ENCODE assay signal across 28 cellular contexts in genomic region chr2:88836351-88836750, GRCh38.
"Had no signal": no experiment of that assay in that cellular context is flagged by ENCODE, and none has a peak within 500 bp of the region (broad histone marks: within the 10 kb centered on the region; RNA-seq: fewer than 3 reads in every experiment).

No MANE protein-coding gene starts in this region.

- H3K4me3 ChIP-seq: body of pancreas, cardiac muscle cell, esophagus squamous epithelium, gastrocnemius medialis, ovary, prostate gland, testis, vagina had no signal

- H3K27ac ChIP-seq: body of pancreas, cardiac muscle cell, esophagus squamous epithelium, gastrocnemius medialis, neutrophil, ovary, prostate gland, testis, vagina had no signal

- H3K36me3 ChIP-seq: cardiac muscle cell, esophagus squamous epithelium, gastrocnemius medialis, neutrophil, ovary, prostate gland, vagina had no signal

- H3K27me3 ChIP-seq: body of pancreas, cardiac muscle cell, esophagus squamous epithelium, gastrocnemius medialis, neutrophil, ovary, testis, vagina had no signal

- DNase-seq: activated CD4-positive, alpha-beta T cell treated with anti-CD3 and anti-CD28 coated beads, Interleukin-2, amount 10 ng/mL, durations not matched to agents 7 days and 5 days; activated CD4-positive, CD25-positive, alpha-beta regulatory T cell treated with anti-CD3 and anti-CD28 coated beads, Interleukin-2, amount 50 U/mL, for 72 hours; activated CD8-positive, alpha-beta memory T cell treated with anti-CD3 and anti-CD28 coated beads, Interleukin-2, amount 10 ng/mL, durations not matched to agents 7 days and 5 days; activated CD8-positive, alpha-beta T cell treated with anti-CD3 and anti-CD28 coated beads for 36 hours; activated effector memory CD4-positive, alpha-beta T cell treated with anti-CD3 and anti-CD28 coated beads, Interleukin-2, amount 50 U/mL, for 16 hours; activated naive CD4-positive, alpha-beta T cell treated with anti-CD3 and anti-CD28 coated beads, Interleukin-2, amount 10 ng/mL, durations not matched to agents 7 days and 5 days; activated T-cell treated with anti-CD3 and anti-CD28 coated beads for 4 hours; anterior cingulate cortex; body of pancreas; cortex of kidney; endodermal cell; esophagus squamous epithelium; gastrocnemius medialis; hypothalamus; left ventricle myocardium superior; mammary epithelial cell; midbrain; ovary; right cardiac atrium; stimulated activated CD4-positive, alpha-beta T cell treated with anti-CD3 and anti-CD28 coated beads, Interleukin-2, amount 100 ng/mL, for 24 hours; stimulated activated naive CD4-positive, alpha-beta T cell; testis; trophoblast cell had no signal

- ATAC-seq: activated CD8-positive, alpha-beta memory T cell treated with anti-CD3 and anti-CD28 coated beads, Interleukin-2, amount 10 ng/mL, durations not matched to agents 7 days and 5 days; activated CD8-positive, alpha-beta T cell treated with anti-CD3 and anti-CD28 coated beads for 36 hours; body of pancreas; gastrocnemius medialis; left ventricle myocardium superior; right cardiac atrium had no signal

- H3K36me3 Mint-ChIP-seq: activated CD8-positive, alpha-beta memory T cell treated with anti-CD3 and anti-CD28 coated beads, Interleukin-2, amount 10 ng/mL, durations not matched to agents 7 days and 5 days; activated naive CD4-positive, alpha-beta T cell treated with anti-CD3 and anti-CD28 coated beads, Interleukin-2, amount 10 ng/mL, durations not matched to agents 7 days and 5 days had no signal

- H3K9me3 Mint-ChIP-seq: activated CD4-positive, alpha-beta T cell treated with anti-CD3 and anti-CD28 coated beads, Interleukin-2, amount 10 ng/mL, durations not matched to agents 7 days and 5 days; activated CD8-positive, alpha-beta T cell treated with anti-CD3 and anti-CD28 coated beads for 36 hours; activated naive CD4-positive, alpha-beta T cell treated with anti-CD3 and anti-CD28 coated beads, Interleukin-2, amount 10 ng/mL, durations not matched to agents 7 days and 5 days had no signal

- H3K4me3 Mint-ChIP-seq: activated CD4-positive, alpha-beta T cell treated with anti-CD3 and anti-CD28 coated beads, Interleukin-2, amount 10 ng/mL, durations not matched to agents 7 days and 5 days; activated CD8-positive, alpha-beta memory T cell treated with anti-CD3 and anti-CD28 coated beads, Interleukin-2, amount 10 ng/mL, durations not matched to agents 7 days and 5 days; activated CD8-positive, alpha-beta T cell treated with anti-CD3 and anti-CD28 coated beads for 36 hours; activated naive CD4-positive, alpha-beta T cell treated with anti-CD3 and anti-CD28 coated beads, Interleukin-2, amount 10 ng/mL, durations not matched to agents 7 days and 5 days; endodermal cell; nephron had no signal

- H3K9me3 ChIP-seq: body of pancreas, esophagus squamous epithelium, gastrocnemius medialis, neutrophil, ovary, prostate gland, testis, vagina had no signal

- H3K27ac Mint-ChIP-seq: activated CD4-positive, alpha-beta T cell treated with anti-CD3 and anti-CD28 coated beads, Interleukin-2, amount 10 ng/mL, durations not matched to agents 7 days and 5 days; activated CD8-positive, alpha-beta memory T cell treated with anti-CD3 and anti-CD28 coated beads, Interleukin-2, amount 10 ng/mL, durations not matched to agents 7 days and 5 days; activated CD8-positive, alpha-beta T cell treated with anti-CD3 and anti-CD28 coated beads for 36 hours; activated naive CD4-positive, alpha-beta T cell treated with anti-CD3 and anti-CD28 coated beads, Interleukin-2, amount 10 ng/mL, durations not matched to agents 7 days and 5 days; endodermal cell; nephron had no signal

- H3K4me1 ChIP-seq: body of pancreas, gastrocnemius medialis, prostate gland, testis, vagina had no signal

- H3K4me1 Mint-ChIP-seq: activated CD4-positive, alpha-beta T cell treated with anti-CD3 and anti-CD28 coated beads, Interleukin-2, amount 10 ng/mL, durations not matched to agents 7 days and 5 days; activated CD8-positive, alpha-beta memory T cell treated with anti-CD3 and anti-CD28 coated beads, Interleukin-2, amount 10 ng/mL, durations not matched to agents 7 days and 5 days; activated naive CD4-positive, alpha-beta T cell treated with anti-CD3 and anti-CD28 coated beads, Interleukin-2, amount 10 ng/mL, durations not matched to agents 7 days and 5 days; endodermal cell; nephron had no signal
